16 cellular contexts compared by ENCODE assay signal in genomic region chr15:40904552-40905201, GRCh38. TPM values are rescaled to one million over a fixed set of nuclear protein-coding genes. Genes with fewer than 3 reads are reported as not detected.
DNase-seq lines count a peak whose midpoint lies in the region; ATAC-seq and TF ChIP-seq lines count a peak whose summit lies in the region.
"Had no signal": no experiment of that assay in that cellular context is flagged by ENCODE, and none has a peak within 500 bp of the region (broad histone marks: within the 10 kb centered on the region; RNA-seq: fewer than 3 reads in every experiment).

No MANE protein-coding gene starts in this region.

- RAD21 ChIA-PET in HCT116 (lab: Charles Lee; ENCODE audit: low non-redundant PET in 1 of 2, low total read pairs in 2 of 2, uncharacterized antibody in 2 of 2, unreplicated experiment in 2 of 2) = interaction anchor here (0.5 to 2.0 kb wide), 5 partner anchors 26 to 284 kb away, joined by 3 to 9 read pairs (median 3); partner anchors contain the start of gene CHAC1 (in 1 of the 2)

- CTCF ChIA-PET in HCT116 (lab: Charles Lee) (interaction anchor here (0.7 to 6.8 kb wide), 18 partner anchors 10 to 427 kb away, joined by 3 to 78 read pairs (median 4); partner anchors contain the start of genes CHAC1, DLL4, RHOV and VPS18), WTC11 (lab: Charles Lee) (interaction anchor here (0.6 to 7.8 kb wide), 41 partner anchors 8 to 1163 kb away, joined by 3 to 101 read pairs (median 5); partner anchors contain the start of genes CHAC1, DLL4, NUSAP1 and OIP5)

- H3K36me3 ChIP-seq in HCT116 (ENCODE audit: control insufficient read depth in 1 of 2, insufficient read depth in 2 of 2, low read length in 2 of 2) = peaks cover 3 to 14% of the 10 kb centered on the region in 2 experiments; a peak in 2 of 4 replicates
- H3K36me3 ChIP-seq in left lung = peaks cover 0 to 40% of the 10 kb centered on the region in 2 donors
- H3K36me3 ChIP-seq: ovary had no signal

- H3K4me2 ChIP-seq in HCT116 (ENCODE audit: low read length) = no peak overlapping the region

- H3K9me3 Mint-ChIP-seq in WTC11 = no peaks in the 10 kb centered on the region
- H3K9me3 Mint-ChIP-seq in stimulated activated effector memory CD8-positive, alpha-beta T cell treated with anti-CD3 and anti-CD28 coated beads, Interleukin-12 subunit alpha, Interleukin-12 subunit beta, amount 100 ng/mL, for 72 hours = no peaks in the 10 kb centered on the region
- H3K9me3 Mint-ChIP-seq: stimulated activated naive CD8-positive, alpha-beta T cell treated with anti-CD3 and anti-CD28 coated beads, Interleukin-15, amount 100 ng/mL, for 72 hours had no signal

- peaks cover 32 to 40% of the 10 kb centered on the region in 2 experiments for H3K4me1 ChIP-seq in HCT116 (ENCODE audit: control insufficient read depth in 1 of 2, insufficient read depth in 2 of 2, low read length in 2 of 2)
- peaks cover 33 to 91% of the 10 kb centered on the region in 2 donors for H3K4me1 ChIP-seq in left lung

- H3K9me3 ChIP-seq in HCT116 (ENCODE audit: control insufficient read depth in 1 of 2, insufficient read depth in 1 of 2, low read depth in 1 of 2, low read length in 2 of 2) = no peaks in the 10 kb centered on the region
- no peaks in the 10 kb centered on the region for H3K9me3 ChIP-seq in left lung
- H3K9me3 ChIP-seq: ovary, sigmoid colon, SJSA1 had no signal

- no peak for TF ChIP-seq RAD21 in HCT116 (IDR thresholded peaks at IDR 0.05; ENCODE audit: low read depth)

- H3K27ac Mint-ChIP-seq in WTC11 = 0 out of 2 replicates have a peak overlapping the region, but pooled peaks have one; percentile 27
- peak overlapping the region; percentile 65 for H3K27ac Mint-ChIP-seq in stimulated activated effector memory CD8-positive, alpha-beta T cell treated with anti-CD3 and anti-CD28 coated beads, Interleukin-12 subunit alpha, Interleukin-12 subunit beta, amount 100 ng/mL, for 72 hours
- H3K27ac Mint-ChIP-seq: stimulated activated naive CD8-positive, alpha-beta T cell treated with anti-CD3 and anti-CD28 coated beads, Interleukin-15, amount 100 ng/mL, for 72 hours had no signal

- POLR2A ChIA-PET in HCT116 (lab: Charles Lee) = interaction anchor here (1.0 to 2.7 kb wide), 3 partner anchors 24 to 280 kb away, joined by 3 to 14 read pairs (median 4); partner anchors contain the start of genes CHAC1 and DLL4
- POLR2A ChIA-PET in WTC11 (lab: Charles Lee) = interaction anchor here (0.6 to 1.0 kb wide), 3 partner anchors 37 to 140 kb away, joined by 3 to 4 read pairs (median 3); no protein-coding TSS in a partner anchor

- ATAC-seq in HCT116 (no peak), WTC11 (no peak), left lung (no peak)
- no peak for ATAC-seq in stimulated activated effector memory CD8-positive, alpha-beta T cell treated with anti-CD3 and anti-CD28 coated beads, Interleukin-12 subunit alpha, Interleukin-12 subunit beta, amount 100 ng/mL, for 72 hours

- H3K27ac ChIP-seq in HCT116 (ENCODE audit: low read depth, low read length) (peak overlapping the region; percentile 26; the same call in 1 of the 2 replicates), left lung (peak overlapping the region; percentile 13 to 84)

- no peaks in the 10 kb centered on the region for H3K27me3 Mint-ChIP-seq in WTC11 (ENCODE audit: low read depth)
- H3K27me3 Mint-ChIP-seq: activated CD4-positive, alpha-beta T cell treated with anti-CD3 and anti-CD28 coated beads for 36 hours; stimulated activated naive CD8-positive, alpha-beta T cell treated with anti-CD3 and anti-CD28 coated beads, Interleukin-15, amount 100 ng/mL, for 72 hours had no signal

- no peaks in the 10 kb centered on the region; the same call in 1 of the 2 replicates for H3K79me2 ChIP-seq in HCT116 (ENCODE audit: insufficient read depth, low read length)

- TF ChIP-seq POLR2A in HCT116 (IDR thresholded peaks at IDR 0.05; ENCODE audit: borderline replicate concordance, extremely low read depth, insufficient read depth, insufficient read length) = no peak

- no peaks in the 10 kb centered on the region for H4K20me1 ChIP-seq in HCT116 (ENCODE audit: insufficient read depth)

- H3K4me3 ChIP-seq in HCT116 (replicated peaks in 1 of 2; ENCODE audit: low read depth in 1 of 2, low read length in 2 of 2) (no peak overlapping the region), left lung (no peak overlapping the region)
- H3K4me3 ChIP-seq: ovary, sigmoid colon, SJSA1 had no signal

- H3K36me3 Mint-ChIP-seq in WTC11 = peaks cover 23% of the 10 kb centered on the region
- peaks cover 46% of the 10 kb centered on the region for H3K36me3 Mint-ChIP-seq in stimulated activated effector memory CD8-positive, alpha-beta T cell treated with anti-CD3 and anti-CD28 coated beads, Interleukin-12 subunit alpha, Interleukin-12 subunit beta, amount 100 ng/mL, for 72 hours

- H3K27me3 ChIP-seq in HCT116 (ENCODE audit: insufficient read depth, low read length) = no peaks in the 10 kb centered on the region
- no peaks in the 10 kb centered on the region for H3K27me3 ChIP-seq in left lung
- H3K27me3 ChIP-seq: ovary, sigmoid colon, SJSA1 had no signal

- no peak overlapping the region for H3K4me3 Mint-ChIP-seq in WTC11
- H3K4me3 Mint-ChIP-seq in stimulated activated effector memory CD8-positive, alpha-beta T cell treated with anti-CD3 and anti-CD28 coated beads, Interleukin-12 subunit alpha, Interleukin-12 subunit beta, amount 100 ng/mL, for 72 hours = no peak overlapping the region
- H3K4me3 Mint-ChIP-seq: activated CD4-positive, alpha-beta T cell treated with anti-CD3 and anti-CD28 coated beads for 36 hours; stimulated activated naive CD8-positive, alpha-beta T cell treated with anti-CD3 and anti-CD28 coated beads, Interleukin-15, amount 100 ng/mL, for 72 hours had no signal

- no TSS peak for BruUV-seq in HCT116 (replicated peaks; lab: Mats Ljungman, UMichigan)

- H2AFZ ChIP-seq in HCT116 (ENCODE audit: low read depth, low read length, poor library complexity, severe bottlenecking) = no peak overlapping the region

- peaks cover 3% of the 10 kb centered on the region; the same call in 1 of the 2 replicates for H3K4me1 Mint-ChIP-seq in WTC11
- H3K4me1 Mint-ChIP-seq in stimulated activated effector memory CD8-positive, alpha-beta T cell treated with anti-CD3 and anti-CD28 coated beads, Interleukin-12 subunit alpha, Interleukin-12 subunit beta, amount 100 ng/mL, for 72 hours = peaks cover 52% of the 10 kb centered on the region

- no peak for DNase-seq in HCT116 (ENCODE audit: low read depth, low spot score)
- DNase-seq in WTC11 (ENCODE audit: low spot score) = no peak
- DNase-seq in left lung = no peak
- DNase-seq in stimulated activated effector memory CD8-positive, alpha-beta T cell treated with anti-CD3 and anti-CD28 coated beads, Interleukin-12 subunit alpha, Interleukin-12 subunit beta, amount 100 ng/mL, for 72 hours (ENCODE audit: low spot score in 2 of 2) = no peak
- no peak for DNase-seq in RPMI8226
- DNase-seq in kidney tubule cell (ENCODE audit: low spot score) = no peak
- no peak for DNase-seq in NCI-H345 treated with DMSO at 0.1 percent for 48 hours (lab: John Stamatoyannopoulos, UW; ENCODE audit: unreplicated experiment)
- no peak for DNase-seq in GM03348 (ENCODE audit: low spot score)

- TF ChIP-seq CTCF in HCT116 (IDR thresholded peaks at IDR 0.05 in 2 of 3, conservative IDR thresholded peaks at IDR 0.05 in 1 of 3; ENCODE audit: borderline replicate concordance in 1 of 3, insufficient read depth in 1 of 3, low read depth in 2 of 3, low read length in 2 of 3) = no peak
- TF ChIP-seq CTCF in WTC11 (IDR thresholded peaks at IDR 0.05) = no peak
- TF ChIP-seq CTCF in left lung (IDR thresholded peaks at IDR 0.05) = no peak

- H3K9me2 ChIP-seq in HCT116 (ENCODE audit: insufficient read depth) = no peaks in the 10 kb centered on the region

- intact Hi-C loops in HCT116 (cut with micrococcal nuclease) = loop anchor here (1.0 kb wide), 1 partner anchor 280 kb away; no protein-coding TSS in a partner anchor
- intact Hi-C loops in left lung (cut with DNase I) = loop anchor here in 1 of 2 donors (5.0 kb wide), 2 partner anchors 118 to 278 kb away; no protein-coding TSS in a partner anchor

- no peak overlapping the region for H3K9ac ChIP-seq in HCT116 (ENCODE audit: low read length)

TF ChIP-seq in HCT116, 20 proteins besides CTCF, POLR2A, EP300 and RAD21 (continues in another document):
- no peak for TF ChIP-seq EZH2phosphoT487 (IDR thresholded peaks at IDR 0.05; ENCODE audit: borderline replicate concordance)
- no peak for TF ChIP-seq FOSL1 (IDR thresholded peaks at IDR 0.05; ENCODE audit: low read depth)
- no peak for TF ChIP-seq CEBPB (IDR thresholded peaks at IDR 0.05; ENCODE audit: low read depth)
- TF ChIP-seq SP1 (IDR thresholded peaks at IDR 0.05; ENCODE audit: low read depth) = no peak
- TF ChIP-seq, protein P1, sequence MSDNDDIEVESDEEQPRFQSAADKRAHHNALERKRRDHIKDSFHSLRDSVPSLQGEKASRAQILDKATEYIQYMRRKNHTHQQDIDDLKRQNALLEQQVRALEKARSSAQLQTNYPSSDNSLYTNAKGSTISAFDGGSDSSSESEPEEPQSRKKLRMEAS (IDR thresholded peaks at IDR 0.05) = no peak
- no peak for TF ChIP-seq SRF (IDR thresholded peaks at IDR 0.05; ENCODE audit: low read depth)
- TF ChIP-seq EZH2 (IDR thresholded peaks at IDR 0.05) = no peak

TF ChIP-seq in WTC11, 78 proteins besides CTCF, POLR2A, EP300 and RAD21 (continues in another document):
- no peak for TF ChIP-seq MLX (CRISPR knock-in tag; IDR thresholded peaks at IDR 0.05)
- TF ChIP-seq NFE2L1 (CRISPR knock-in tag; IDR thresholded peaks at IDR 0.05) = no peak
- TF ChIP-seq, protein P2, sequence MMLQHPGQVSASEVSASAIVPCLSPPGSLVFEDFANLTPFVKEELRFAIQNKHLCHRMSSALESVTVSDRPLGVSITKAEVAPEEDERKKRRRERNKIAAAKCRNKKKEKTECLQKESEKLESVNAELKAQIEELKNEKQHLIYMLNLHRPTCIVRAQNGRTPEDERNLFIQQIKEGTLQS (CRISPR knock-in tag; conservative IDR thresholded peaks at IDR 0.05) = no peak

RNA-seq across cellular contexts. Expression of gene VPS18, which starts 10.4 kb away (rescaled TPM):
- total RNA-seq in HCT116 (2021; ENCODE audit: unreplicated experiment) (16.9 TPM), WTC11 (2021) (22.0 to 27.3 TPM (median 24.1 TPM) in 3 replicates), left lung (10 to 100 TPM; 26.3 to 29.0 TPM)
- 9.3 and 10.0 TPM in 2 replicates for polyA plus RNA-seq in HCT116 (2012)

RNA-seq across cellular contexts. Expression of gene DLL4, which starts 24.5 kb away (rescaled TPM):
- total RNA-seq in HCT116 (2021; ENCODE audit: unreplicated experiment) (1.5 TPM), WTC11 (2021) (0.94 to 1.6 TPM (median 1.1 TPM) in 3 replicates), left lung (10 to 100 TPM; 10.4 to 18.1 TPM)
- 1.0 and 1.2 TPM in 2 replicates for polyA plus RNA-seq in HCT116 (2012)
- total RNA-seq: Calu3, SJSA1 had no signal

RNA-seq across cellular contexts. Expression of gene RHOV, which starts 30.6 kb away (rescaled TPM):
- total RNA-seq in HCT116 (2021; ENCODE audit: unreplicated experiment) (6.0 TPM), WTC11 (2021) (5.0 to 5.4 TPM (median 5.1 TPM) in 3 replicates), left lung (1 to 10 TPM in 1 of 2 donors, under 1 TPM in 1; 0.55 to 1.5 TPM)
- 4.2 and 4.5 TPM in 2 replicates for polyA plus RNA-seq in HCT116 (2012)
- total RNA-seq: fibroblast of villous mesenchyme, LHCN-M2, sigmoid colon, SJSA1 had no signal

RNA-seq across cellular contexts. Expression of gene CHAC1, which starts 48.6 kb away (rescaled TPM):
- total RNA-seq in HCT116 (2021; ENCODE audit: unreplicated experiment) (58.9 TPM), WTC11 (2021) (17.2 to 31.0 TPM (median 17.7 TPM) in 3 replicates), left lung (1 to 10 TPM; 3.5 to 5.8 TPM)
- 70.2 and 93.5 TPM in 2 replicates for polyA plus RNA-seq in HCT116 (2012)
